8 cellular contexts compared by ENCODE assay signal in genomic region chr12:6335451-6336078, GRCh38. TPM values are rescaled to one million over a fixed set of nuclear protein-coding genes. Genes with fewer than 3 reads are reported as not detected.
DNase-seq lines count a peak whose midpoint lies in the region; ATAC-seq and TF ChIP-seq lines count a peak whose summit lies in the region.

No MANE protein-coding gene starts in this region.

- peak overlapping the region; percentile 84 for H3K4ac ChIP-seq in mesendoderm (ENCODE audit: low read depth, low read length)

- DNase-seq in DMS53 treated with DMSO at 0.1 percent for 48 hours (lab: John Stamatoyannopoulos, UW; ENCODE audit: unreplicated experiment) (peak; percentile 90), LNCaP clone FGC (ENCODE audit: low read depth) (no peak), mesendoderm (peak; percentile 82), NCI-H69 (lab: John Stamatoyannopoulos, UW) (no peak)
- DNase-seq in activated CD4-positive, alpha-beta T cell treated with anti-CD3 and anti-CD28 coated beads, Interleukin-2, amount 50 U/mL, for 1 hour: peak; percentile 81
- peak; percentile 80 to 82 for DNase-seq in stimulated activated CD8-positive, alpha-beta memory T cell treated with anti-CD3 and anti-CD28 coated beads, Interleukin-2, amount 100 ng/mL, for 48 hours (ENCODE audit: low read depth in 2 of 2)

- H3K56ac ChIP-seq in mesendoderm (ENCODE audit: low read length): peak overlapping the region; percentile 99

- H3K79me1 ChIP-seq in mesendoderm (ENCODE audit: low read length): peaks cover 29% of the 10 kb centered on the region

- TF ChIP-seq CTCF in LNCaP clone FGC (IDR thresholded peaks at IDR 0.05; ENCODE audit: control insufficient read depth, extremely low read depth, insufficient read depth): peak; percentile 55

- no peak overlapping the region for H4K5ac ChIP-seq in mesendoderm (ENCODE audit: low read length)

- H3K23ac ChIP-seq in mesendoderm (ENCODE audit: low read length): peak overlapping the region; percentile 33

- peak overlapping the region; percentile 96 for H2AK5ac ChIP-seq in mesendoderm (ENCODE audit: low read length)

- peak overlapping the region; percentile 50 for H3K4me3 ChIP-seq in LNCaP clone FGC (ENCODE audit: low read depth, low read length)
- H3K4me3 ChIP-seq in ectodermal cell (ENCODE audit: insufficient read depth, low read depth, low read length): peak overlapping the region; percentile 24
- no peak overlapping the region for H3K4me3 ChIP-seq in mesendoderm (ENCODE audit: low read length)

- peak overlapping the region; percentile 30 for H2BK120ac ChIP-seq in mesendoderm (ENCODE audit: low read depth, low read length)

- 31 to 33% methylated on average over 11 of the region's 11 CpGs for WGBS in ectodermal cell, 2 experiments
- no CpG with 5 or more reads among the region's 11 CpGs for WGBS in mesendoderm (ENCODE audit: extremely low coverage, insufficient coverage, low lambda C conversion rate)

- peaks cover 54% of the 10 kb centered on the region for H3K79me2 ChIP-seq in mesendoderm (ENCODE audit: control insufficient read depth, insufficient read depth, low read length)

- peak overlapping the region; percentile 57 for H3K9ac ChIP-seq in mesendoderm (ENCODE audit: low read length)

- H3K4me2 ChIP-seq in mesendoderm (ENCODE audit: low read length): peak overlapping the region; percentile 10

- no peaks in the 10 kb centered on the region for H3K9me3 ChIP-seq in ectodermal cell (ENCODE audit: control insufficient read depth, low read length)

- H3K27ac ChIP-seq in ectodermal cell (ENCODE audit: insufficient read depth, low read depth, low read length, poor library complexity, severe bottlenecking) (peak overlapping the region; percentile 94), mesendoderm (ENCODE audit: low read depth, low read length) (peak overlapping the region; percentile 91)

- H3K27me3 ChIP-seq in ectodermal cell (ENCODE audit: control insufficient read depth, insufficient read depth, low read length, poor library complexity, severe bottlenecking) (no peaks in the 10 kb centered on the region), mesendoderm (ENCODE audit: insufficient read depth, low read length, poor library complexity) (no peaks in the 10 kb centered on the region)

- H2BK5ac ChIP-seq in mesendoderm (ENCODE audit: low read length): peak overlapping the region; percentile 95

- H2BK15ac ChIP-seq in mesendoderm (replicated peaks; ENCODE audit: low read depth): no peak overlapping the region

- H4K8ac ChIP-seq in mesendoderm (ENCODE audit: low read depth, low read length): no peak overlapping the region

- peaks cover 27% of the 10 kb centered on the region for H3K36me3 ChIP-seq in ectodermal cell (ENCODE audit: control insufficient read depth, insufficient read depth, low read length)
- peaks cover 25% of the 10 kb centered on the region for H3K36me3 ChIP-seq in mesendoderm (ENCODE audit: control insufficient read depth, insufficient read depth, low read length)

- peak overlapping the region; percentile 77 for H3K18ac ChIP-seq in mesendoderm (ENCODE audit: low read length)

- H3K4me1 ChIP-seq in ectodermal cell (ENCODE audit: control insufficient read depth, insufficient read depth, low read length) (peaks cover 52% of the 10 kb centered on the region), mesendoderm (ENCODE audit: control insufficient read depth, low read depth, low read length) (peaks cover 40% of the 10 kb centered on the region)

- ATAC-seq in GM21529 (IDR thresholded peaks at IDR 0.05; ENCODE audit: unreplicated experiment): peak; percentile 68

RNA-seq across cellular contexts. Expression of gene TNFRSF1A, which starts 6.3 kb away (rescaled TPM):
- polyA plus RNA-seq in ectodermal cell (2013, experiment 1 of 4): 30.7 TPM
- 29.3 TPM for polyA plus RNA-seq in ectodermal cell (2013, experiment 2 of 4)
- 24.1 TPM for polyA plus RNA-seq in ectodermal cell (2013, experiment 3 of 4)
- polyA plus RNA-seq in ectodermal cell (2013, experiment 4 of 4): 31.3 TPM
- polyA plus RNA-seq in mesendoderm (2013, experiment 1 of 2): 87.0 TPM
- polyA plus RNA-seq in mesendoderm (2013, experiment 2 of 2): 84.9 TPM

RNA-seq across cellular contexts. Expression of gene PLEKHG6, which starts 25.1 kb away (rescaled TPM):
- 3.3 TPM for polyA plus RNA-seq in ectodermal cell (2013, experiment 1 of 4)
- 3.1 TPM for polyA plus RNA-seq in ectodermal cell (2013, experiment 2 of 4)
- 2.1 TPM for polyA plus RNA-seq in ectodermal cell (2013, experiment 3 of 4)
- polyA plus RNA-seq in ectodermal cell (2013, experiment 4 of 4): 2.6 TPM
- polyA plus RNA-seq in mesendoderm (2013, experiment 1 of 2): 23.2 TPM
- 22.0 TPM for polyA plus RNA-seq in mesendoderm (2013, experiment 2 of 2)

RNA-seq across cellular contexts. Expression of gene SCNN1A, which starts 39.8 kb away (rescaled TPM):
- polyA plus RNA-seq in ectodermal cell (2013, experiment 1 of 4): 0.94 TPM
- polyA plus RNA-seq in ectodermal cell (2013, experiment 2 of 4): 0.53 TPM
- 1.7 TPM for polyA plus RNA-seq in ectodermal cell (2013, experiment 3 of 4)
- 0.89 TPM for polyA plus RNA-seq in ectodermal cell (2013, experiment 4 of 4)
- polyA plus RNA-seq in mesendoderm (2013, experiment 1 of 2): 71.7 TPM
- polyA plus RNA-seq in mesendoderm (2013, experiment 2 of 2): 73.4 TPM

RNA-seq across cellular contexts. Expression of gene LTBR, which starts 48.4 kb away (rescaled TPM):
- polyA plus RNA-seq in ectodermal cell (2013, experiment 1 of 4): 1.1 TPM
- polyA plus RNA-seq in ectodermal cell (2013, experiment 2 of 4): 2.3 TPM
- 1.5 TPM for polyA plus RNA-seq in ectodermal cell (2013, experiment 3 of 4)
- 1.8 TPM for polyA plus RNA-seq in ectodermal cell (2013, experiment 4 of 4)
- 16.5 TPM for polyA plus RNA-seq in mesendoderm (2013, experiment 1 of 2)
- 15.5 TPM for polyA plus RNA-seq in mesendoderm (2013, experiment 2 of 2)

Comparison
In these comparisons a context has a peak if more than half of its experiments do, and no peak if none do; other contexts are left out.
1. DNase-seq: peak in DMS53 treated with DMSO at 0.1 percent for 48 hours (single experiment), activated CD4-positive, alpha-beta T cell treated with anti-CD3 and anti-CD28 coated beads, Interleukin-2, amount 50 U/mL, for 1 hour (single experiment), mesendoderm (single experiment) and stimulated activated CD8-positive, alpha-beta memory T cell treated with anti-CD3 and anti-CD28 coated beads, Interleukin-2, amount 100 ng/mL, for 48 hours (2 of 2); none in LNCaP clone FGC (single experiment) and NCI-H69 (single experiment).